Comparison of ENCODE assay signal across 8 cellular contexts in the genomic region with DNA sequence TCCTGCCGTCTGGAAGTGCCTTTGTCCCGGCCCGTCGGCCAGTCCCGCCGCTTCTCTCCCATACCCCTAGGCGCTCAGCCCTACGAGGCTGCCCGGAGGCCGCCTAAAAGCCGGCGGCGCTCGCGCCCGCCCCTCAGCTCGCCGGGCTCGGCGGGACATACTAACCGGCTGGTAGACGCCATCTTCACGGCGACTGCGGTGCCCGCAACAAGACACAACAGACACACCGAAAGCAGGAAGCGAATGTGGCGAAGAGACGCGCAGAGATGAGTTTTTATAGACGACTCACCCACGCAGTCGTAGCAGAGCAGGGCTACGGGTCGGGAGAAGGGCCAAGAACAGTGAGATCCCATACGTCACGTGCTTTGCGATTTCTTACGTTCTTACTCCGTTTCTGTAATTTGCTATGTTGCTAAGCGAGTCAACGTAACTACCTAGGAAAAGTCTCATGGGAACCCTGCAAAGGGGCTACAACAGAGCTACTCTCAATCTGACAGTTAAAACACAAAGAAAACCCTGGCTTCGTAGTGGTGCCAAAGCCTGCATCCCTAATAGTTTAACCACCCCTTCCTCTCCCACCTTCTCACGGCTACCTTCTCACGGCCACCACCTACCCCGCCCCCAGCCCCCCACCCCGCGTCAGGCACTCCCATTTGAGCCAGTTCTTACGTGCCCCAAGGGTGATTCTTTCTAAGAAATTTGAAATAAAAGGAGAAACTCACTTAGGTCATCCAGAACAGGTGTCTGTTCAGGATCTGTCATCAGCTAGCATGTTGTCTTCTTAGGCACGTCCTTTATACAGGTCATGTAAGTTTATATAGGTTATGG.
A peak's percentile ranks its signal among the peaks of the same experiment; 100 is the strongest.
DNase-seq lines count a peak whose midpoint lies in the region; ATAC-seq lines count a peak whose summit lies in the region.

A gene with protein sequence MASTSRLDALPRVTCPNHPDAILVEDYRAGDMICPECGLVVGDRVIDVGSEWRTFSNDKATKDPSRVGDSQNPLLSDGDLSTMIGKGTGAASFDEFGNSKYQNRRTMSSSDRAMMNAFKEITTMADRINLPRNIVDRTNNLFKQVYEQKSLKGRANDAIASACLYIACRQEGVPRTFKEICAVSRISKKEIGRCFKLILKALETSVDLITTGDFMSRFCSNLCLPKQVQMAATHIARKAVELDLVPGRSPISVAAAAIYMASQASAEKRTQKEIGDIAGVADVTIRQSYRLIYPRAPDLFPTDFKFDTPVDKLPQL (minus strand): TSS at position 250 of the 828 bp plus-strand sequence. CDS start 68 bp downstream, at position 182.

- ATAC-seq in HG03442 (IDR thresholded peaks at IDR 0.05; ENCODE audit: unreplicated experiment) = peak; percentile 93

- DNase-seq in Ammon's horn (ENCODE audit: low spot score) = peak; percentile 96
- peak; percentile 65 for DNase-seq in GM19238 (ENCODE audit: insufficient read length, low spot score)
- DNase-seq in NCI-H524 treated with DMSO at 0.1 percent for 48 hours (lab: John Stamatoyannopoulos, UW) = peak; percentile 70
- peak; percentile 92 to 94 for DNase-seq in activated CD4-positive, alpha-beta T cell treated with anti-CD3 and anti-CD28 coated beads for 4 hours
- peak; percentile 96 for DNase-seq in kidney tubule cell (ENCODE audit: low spot score)
- peak; percentile 83 to 87 (median 84) for DNase-seq in stimulated activated CD4-positive, alpha-beta T cell treated with anti-CD3 and anti-CD28 coated beads, Interleukin-1b, Interleukin-23, amount 100 ng/mL, for 24 hours (ENCODE audit: low read depth in 4 of 4, low spot score in 1 of 4)

- H3K27ac ChIP-seq in cingulate gyrus (ENCODE audit: low read depth, low read length) = peak within 1 kb of the TSS; percentile 50

Comparison
In these comparisons a context has a peak if more than half of its experiments do, and no peak if none do; other contexts are left out.
1. Peak in every context shown above with its lines: DNase-seq, ATAC-seq and H3K27ac ChIP-seq.